ENCODE assay signal across 7 cellular contexts in the genomic region with DNA sequence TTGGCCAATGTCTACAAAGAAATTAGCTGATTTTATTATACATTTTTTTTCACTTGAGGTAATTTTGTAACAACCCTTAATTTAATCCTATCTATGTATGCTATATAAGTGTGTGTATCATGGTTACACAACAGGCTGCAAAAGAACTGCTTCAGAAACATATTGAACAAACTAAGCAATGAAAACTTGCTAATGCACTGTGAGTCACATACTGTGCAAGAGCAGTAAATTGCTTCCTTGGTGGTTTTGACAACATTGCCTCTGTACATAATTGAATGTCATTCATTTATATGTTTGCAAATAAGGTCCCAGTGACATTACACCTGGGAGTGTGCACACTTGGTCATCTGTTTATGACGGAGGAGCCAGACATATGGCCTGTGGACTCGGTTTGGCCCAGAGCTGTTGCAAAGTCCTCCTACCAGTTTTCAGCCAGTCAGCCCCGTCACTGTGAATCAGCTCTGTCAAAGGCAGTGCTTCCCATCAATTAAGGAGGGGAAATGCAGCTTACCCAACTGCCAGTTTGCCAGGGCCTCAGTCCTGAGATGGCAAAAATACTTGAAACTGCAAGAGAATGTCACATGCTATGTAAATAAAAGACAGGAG.
DNase-seq lines count a peak whose midpoint lies in the region; ATAC-seq, FAIRE-seq and TF ChIP-seq lines count a peak whose summit lies in the region.
"Not testable (repeated sequence)": the region's sequence is repeated elsewhere in the genome, so short reads cannot be mapped to it uniquely, and the experiment has no call there.

No MANE protein-coding gene starts in this region.

- not testable (repeated sequence) for TF ChIP-seq RAD21 in K562 (CRISPR knock-in tag; conservative IDR thresholded peaks at IDR 0.05 in 1 of 2, IDR thresholded peaks at IDR 0.05 in 1 of 2)

- not testable (repeated sequence) for H3K27me3 Mint-ChIP-seq in nephron progenitor cell (ENCODE audit: low read depth, poor library complexity)

- H3K9me3 ChIP-seq in K562 (replicated peaks; ENCODE audit: control insufficient read depth, insufficient read depth, low read depth, low read length), result not testable (repeated sequence)

- H3K36me3 Mint-ChIP-seq in nephron progenitor cell (ENCODE audit: low read depth), result not testable (repeated sequence)

- H3K27me3 ChIP-seq in K562 (ENCODE audit: control insufficient read depth in 2 of 2, insufficient read depth in 2 of 2, low read length in 2 of 2), result not testable (repeated sequence)

- peak overlapping the region; percentile 69 for H3K27ac Mint-ChIP-seq in nephron progenitor cell

- peak; percentile 52 for FAIRE-seq in K562 (lab: Jason Lieb, UNC)

- intact Hi-C loops in K562 (cut with micrococcal nuclease), result not testable (repeated sequence)

- H3K27ac ChIP-seq in K562 (ENCODE audit: extremely low read depth, low read depth, low read length), result not testable (repeated sequence)

- H3K9me3 Mint-ChIP-seq in nephron progenitor cell, result not testable (repeated sequence)

- H3K36me3 ChIP-seq in K562 (ENCODE audit: control insufficient read depth, insufficient read depth, low read length), result not testable (repeated sequence)

- not testable (repeated sequence) for H3K79me2 ChIP-seq in K562 (ENCODE audit: control insufficient read depth, insufficient read depth, low read length)

- not testable (repeated sequence) for H3K4me3 ChIP-seq in K562

- not testable (repeated sequence) for TF ChIP-seq EP300 in K562 (IDR thresholded peaks at IDR 0.05; ENCODE audit: low read length)

- in situ Hi-C loops in K562 (cut with MboI), result not testable (repeated sequence)

- H3K4me1 Mint-ChIP-seq in nephron progenitor cell, result not testable (repeated sequence)

- H3K4me3 Mint-ChIP-seq in nephron progenitor cell, result not testable (repeated sequence)

- H3K4me2 ChIP-seq in K562 (ENCODE audit: insufficient read depth, low read length), result not testable (repeated sequence)

- not testable (repeated sequence) for ATAC-seq in K562

- not testable (repeated sequence) for TF ChIP-seq POLR2A in K562 (conservative IDR thresholded peaks at IDR 0.05)

- not testable (repeated sequence) for H3K9me1 ChIP-seq in K562 (ENCODE audit: control insufficient read depth, insufficient read depth, low read length)

- not testable (repeated sequence) for BruUV-seq in K562 (replicated peaks; lab: Mats Ljungman, UMichigan)

- CTCF ChIA-PET in K562 (lab: Yijun Ruan, JAX; ENCODE audit: low intra/inter-chr PET ratio), result not testable (repeated sequence)

- 0% methylated on average over 2 of the region's 3 CpGs for WGBS in K562 (ENCODE audit: insufficient coverage, low coverage, missing lambda C conversion rate)

- not testable (repeated sequence) for H3K9ac ChIP-seq in K562 (ENCODE audit: insufficient read depth in 1 of 2, low read depth in 2 of 2, low read length in 2 of 2)

- POLR2A ChIA-PET in K562 (lab: Yijun Ruan, JAX), result not testable (repeated sequence)

- not testable (repeated sequence) for H2AFZ ChIP-seq in K562 (ENCODE audit: low read depth, low read length)

- not testable (repeated sequence) for TF ChIP-seq CTCF in K562 (IDR thresholded peaks at IDR 0.05 in 2 of 3, conservative IDR thresholded peaks at IDR 0.05 in 1 of 3; ENCODE audit: insufficient read depth in 2 of 3, low read depth in 1 of 3, low read length in 3 of 3); nephron progenitor cell (IDR thresholded peaks at IDR 0.05)

- H4K20me1 ChIP-seq in K562 (replicated peaks; ENCODE audit: control insufficient read depth, insufficient read depth, low read length), result not testable (repeated sequence)

- peak; percentile 45 for DNase-seq in DMS153 treated with DMSO at 0.1 percent for 48 hours (lab: John Stamatoyannopoulos, UW; ENCODE audit: unreplicated experiment)
- DNase-seq in HS-5 (ENCODE audit: low read depth), result peak; percentile 36
- peak; percentile 49 for DNase-seq in NCI-H510A treated with DMSO at 0.1 percent for 48 hours (lab: John Stamatoyannopoulos, UW)
- peak; percentile 4 for DNase-seq in RPMI7951 (ENCODE audit: low read depth)
- DNase-seq in K562 (ENCODE audit: extremely low read depth in 1 of 4, low spot score in 3 of 4); nephron progenitor cell: not testable (repeated sequence)
- peak; percentile 55 for DNase-seq in fibroblast of peridontal ligament (ENCODE audit: extremely low read depth)

- not testable (repeated sequence) for H3K4me1 ChIP-seq in K562 (replicated peaks in 1 of 2; ENCODE audit: control insufficient read depth in 2 of 2, insufficient read depth in 2 of 2, low read length in 2 of 2)
